In genomic region chr1:221723018-221723917, GRCh38 we compare ENCODE assay signal across 13 cellular contexts. TPM values are rescaled to one million over a fixed set of nuclear protein-coding genes. Genes with fewer than 3 reads are reported as not detected.
DNase-seq lines count a peak whose midpoint lies in the region; ATAC-seq and TF ChIP-seq lines count a peak whose summit lies in the region.
"Had no signal": no experiment of that assay in that cellular context is flagged by ENCODE, and none has a peak within 500 bp of the region (broad histone marks: within the 10 kb centered on the region; RNA-seq: fewer than 3 reads in every experiment).

No MANE protein-coding gene starts in this region.

- ATAC-seq in activated naive CD8-positive, alpha-beta T cell treated with anti-CD3 and anti-CD28 coated beads, Interleukin-2, amount 50 U/mL, for 24 hours, result peak; percentile 47
- no peak for ATAC-seq in GM21526 (IDR thresholded peaks at IDR 0.05; ENCODE audit: low FRiP score, unreplicated experiment)
- ATAC-seq: naive thymus-derived CD8-positive, alpha-beta T cell had no signal

- H3K36me3 Mint-ChIP-seq in activated naive CD8-positive, alpha-beta T cell treated with anti-CD3 and anti-CD28 coated beads, Interleukin-2, amount 50 U/mL, for 24 hours (ENCODE audit: low read depth), result peaks cover 64% of the 10 kb centered on the region
- peaks cover 87% of the 10 kb centered on the region for H3K36me3 Mint-ChIP-seq in activated naive CD8-positive, alpha-beta T cell treated with anti-CD3 and anti-CD28 coated beads for 36 hours

- H3K27me3 ChIP-seq in left ventricle myocardium inferior (ENCODE audit: low read depth), result no peaks in the 10 kb centered on the region

- H3K9me3 ChIP-seq in left ventricle myocardium inferior (replicated peaks), result peaks cover 6% of the 10 kb centered on the region
- H3K9me3 ChIP-seq: SK-N-SH had no signal

- H3K4me1 ChIP-seq in left ventricle myocardium inferior, result peaks cover 59% of the 10 kb centered on the region

- peak overlapping the region; percentile 15 for H3K27ac ChIP-seq in left ventricle myocardium inferior (replicated peaks)
- peak overlapping the region; percentile 39 for H3K27ac ChIP-seq in substantia nigra (ENCODE audit: low read depth, low read length, poor library complexity, severe bottlenecking)

- no peaks in the 10 kb centered on the region for H3K27me3 Mint-ChIP-seq in activated naive CD8-positive, alpha-beta T cell treated with anti-CD3 and anti-CD28 coated beads, Interleukin-2, amount 50 U/mL, for 24 hours
- H3K27me3 Mint-ChIP-seq in activated naive CD8-positive, alpha-beta T cell treated with anti-CD3 and anti-CD28 coated beads for 36 hours, result no peaks in the 10 kb centered on the region
- H3K27me3 Mint-ChIP-seq: naive thymus-derived CD8-positive, alpha-beta T cell had no signal

- intact Hi-C loops in left ventricle myocardium inferior (cut with micrococcal nuclease), result loop anchor here (10.0 kb wide), 1 partner anchor 58 kb away; no protein-coding TSS in a partner anchor

- TF ChIP-seq CTCF in left ventricle myocardium inferior (IDR thresholded peaks at IDR 0.05; ENCODE audit: borderline replicate concordance), result no peak

- H3K4me1 Mint-ChIP-seq in activated naive CD8-positive, alpha-beta T cell treated with anti-CD3 and anti-CD28 coated beads, Interleukin-2, amount 50 U/mL, for 24 hours, result peaks cover 62% of the 10 kb centered on the region
- H3K4me1 Mint-ChIP-seq in activated naive CD8-positive, alpha-beta T cell treated with anti-CD3 and anti-CD28 coated beads for 36 hours, result peaks cover 55% of the 10 kb centered on the region

- no peaks in the 10 kb centered on the region for H3K36me3 ChIP-seq in left ventricle myocardium inferior

- no peak for DNase-seq in activated naive CD8-positive, alpha-beta T cell treated with anti-CD3 and anti-CD28 coated beads, Interleukin-2, amount 50 U/mL, for 24 hours
- no peak for DNase-seq in activated naive CD8-positive, alpha-beta T cell treated with anti-CD3 and anti-CD28 coated beads for 36 hours
- peak; percentile 93 for DNase-seq in OCI-M1 (lab: John Stamatoyannopoulos, UW)
- DNase-seq in left ventricle myocardium inferior, result no peak
- DNase-seq in substantia nigra (lab: John Stamatoyannopoulos, UW), result no peak
- no peak for DNase-seq in HK-2 (ENCODE audit: unreplicated experiment)
- no peak for DNase-seq in NCI-H774 (lab: John Stamatoyannopoulos, UW)
- DNase-seq: effector memory CD4-positive, alpha-beta T cell; H7; naive thymus-derived CD8-positive, alpha-beta T cell; NCI-H446 treated with DMSO at 0.1 percent for 48 hours; SK-N-SH had no signal

- peaks cover 6% of the 10 kb centered on the region for H3K9me3 Mint-ChIP-seq in activated naive CD8-positive, alpha-beta T cell treated with anti-CD3 and anti-CD28 coated beads, Interleukin-2, amount 50 U/mL, for 24 hours
- H3K9me3 Mint-ChIP-seq in activated naive CD8-positive, alpha-beta T cell treated with anti-CD3 and anti-CD28 coated beads for 36 hours, result peaks cover 29% of the 10 kb centered on the region

- H3K27ac Mint-ChIP-seq in activated naive CD8-positive, alpha-beta T cell treated with anti-CD3 and anti-CD28 coated beads, Interleukin-2, amount 50 U/mL, for 24 hours, result no peak overlapping the region
- H3K27ac Mint-ChIP-seq in activated naive CD8-positive, alpha-beta T cell treated with anti-CD3 and anti-CD28 coated beads for 36 hours, result no peak overlapping the region

- H3K4me3 ChIP-seq in left ventricle myocardium inferior, result no peak overlapping the region

- H3K4me3 Mint-ChIP-seq in activated naive CD8-positive, alpha-beta T cell treated with anti-CD3 and anti-CD28 coated beads, Interleukin-2, amount 50 U/mL, for 24 hours, result no peak overlapping the region
- no peak overlapping the region for H3K4me3 Mint-ChIP-seq in activated naive CD8-positive, alpha-beta T cell treated with anti-CD3 and anti-CD28 coated beads for 36 hours
- H3K4me3 Mint-ChIP-seq: naive thymus-derived CD8-positive, alpha-beta T cell had no signal

RNA-seq across cellular contexts. Expression of gene DUSP10, which starts 18.6 kb away (rescaled TPM):
- total RNA-seq in activated naive CD8-positive, alpha-beta T cell treated with anti-CD3 and anti-CD28 coated beads for 36 hours, result 10 to 100 TPM; 32.7 to 33.0 TPM
- 4.6 TPM for total RNA-seq in left ventricle myocardium inferior
